Comparison of ENCODE assay signal across 8 cellular contexts in the genomic region with DNA sequence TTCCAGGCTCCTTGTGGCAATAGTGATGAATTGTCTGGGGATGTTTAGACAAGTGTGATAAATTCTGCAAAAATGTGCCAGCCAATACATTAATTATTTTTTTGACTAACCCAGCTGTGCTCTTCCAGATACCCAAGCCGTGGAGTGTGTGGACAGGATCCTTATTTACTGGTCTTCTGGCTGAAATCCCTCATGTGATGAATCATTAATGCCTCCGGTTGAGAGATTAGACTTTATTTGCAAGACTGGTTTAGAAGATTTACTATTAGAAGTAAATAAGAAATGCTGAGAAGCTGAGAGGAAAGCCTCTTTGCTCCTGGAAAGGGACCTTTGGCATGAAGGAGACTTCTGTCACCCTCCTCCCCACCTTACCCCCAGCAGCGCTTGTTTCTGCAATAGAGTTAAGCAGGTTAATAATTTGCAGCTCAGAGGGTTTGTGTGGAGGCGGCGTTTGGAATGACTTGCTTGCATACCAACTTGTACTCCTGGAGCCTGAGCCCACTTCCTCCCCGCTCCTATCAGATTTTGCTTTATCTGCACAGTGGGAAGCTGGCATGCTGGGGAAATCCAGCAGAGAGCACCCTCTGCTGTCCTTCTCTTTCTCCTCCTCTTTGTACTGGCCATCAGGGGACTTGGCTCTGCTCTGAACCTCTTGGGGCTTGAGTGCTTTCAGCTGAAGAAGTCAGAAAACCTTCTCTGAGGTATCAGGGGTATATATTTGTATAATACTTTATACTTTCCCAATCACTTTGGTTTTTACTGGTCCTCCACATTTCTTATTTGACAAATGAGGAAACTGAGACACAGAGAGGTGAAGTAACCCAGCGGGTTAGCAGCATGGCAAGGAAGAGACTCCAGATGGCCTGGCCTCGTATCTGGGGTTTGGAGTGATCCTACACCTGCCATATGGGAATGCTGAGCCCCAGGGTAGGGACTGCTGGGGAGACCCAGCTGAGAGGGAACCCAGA. TPM values are rescaled to one million over a fixed set of nuclear protein-coding genes. Genes with fewer than 3 reads are reported as not detected.
DNase-seq lines count a peak whose midpoint lies in the region; ATAC-seq and TF ChIP-seq lines count a peak whose summit lies in the region.

No MANE protein-coding gene starts in this region.

- intact Hi-C loops in right cardiac atrium (cut with DNase I) = loop anchor here in 1 of 4 donors (5.0 kb wide), 1 partner anchor 34 kb away; no protein-coding TSS in a partner anchor
- intact Hi-C loops in gastrocnemius medialis (cut with DNase I; ENCODE audit: low total_unique reads) = loop anchor here (1.0 kb wide), 3 partner anchors 47 to 247 kb away; no protein-coding TSS in a partner anchor
- intact Hi-C loops in CD14-positive monocyte (cut with micrococcal nuclease) = no loop called here

- ATAC-seq in right cardiac atrium = peak; percentile 69 to 79
- ATAC-seq in gastrocnemius medialis = peak; percentile 91 to 93
- ATAC-seq in HG02884 (IDR thresholded peaks at IDR 0.05; ENCODE audit: unreplicated experiment) = no peak

- H3K9me3 Mint-ChIP-seq in CD14-positive monocyte = no peaks in the 10 kb centered on the region

- TF ChIP-seq CTCF in LNCAP (IDR thresholded peaks at IDR 0.05) (peak; percentile 37; the same call in 1 of the 2 replicates), WI38 (IDR thresholded peaks at IDR 0.05; ENCODE audit: low read depth, low read length) (peak; percentile 44; the same call in 1 of the 2 replicates), gastrocnemius medialis (IDR thresholded peaks at IDR 0.05 in 4 of 5, conservative IDR thresholded peaks at IDR 0.05 in 1 of 5) (peak; percentile 48 to 68 (median 64)), CD14-positive monocyte (IDR thresholded peaks at IDR 0.05) (no peak)

- TF ChIP-seq POLR2A in gastrocnemius medialis (IDR thresholded peaks at IDR 0.05) = no peak

- DNase-seq in EL (peak; percentile 89), right cardiac atrium (no peak), gastrocnemius medialis (peak; percentile 27 to 38), CD14-positive monocyte (ENCODE audit: low spot score) (no peak)
- no peak for DNase-seq in stimulated activated CD4-positive, alpha-beta T cell treated with anti-CD3 and anti-CD28 coated beads, Interleukin-4, amount 100 ng/mL, for 24 hours

- H3K27ac ChIP-seq in right cardiac atrium (ENCODE audit: low read length) = no peak overlapping the region
- no peak overlapping the region for H3K27ac ChIP-seq in gastrocnemius medialis

- H3K27ac Mint-ChIP-seq in CD14-positive monocyte = peak overlapping the region in 1 of 7 donors; percentile 24

- H3K9me3 ChIP-seq in right cardiac atrium (ENCODE audit: control insufficient read depth, low read length) = no peaks in the 10 kb centered on the region
- no peaks in the 10 kb centered on the region for H3K9me3 ChIP-seq in gastrocnemius medialis

- H3K27me3 Mint-ChIP-seq in CD14-positive monocyte (ENCODE audit: low read depth in 3 of 3) = peaks cover 0 to 2% (median 0%) of the 10 kb centered on the region in 3 donors

- in situ Hi-C loops in gastrocnemius medialis (cut with MboI; ENCODE audit: low sequenced_read_pairs in 4 of 4) = loop anchor here (10.0 to 25.0 kb wide), 2 partner anchors 204 to 247 kb away; no protein-coding TSS in a partner anchor

- H3K4me3 ChIP-seq in WI38 (ENCODE audit: low read depth, low read length) (no peak overlapping the region), right cardiac atrium (ENCODE audit: low read length) (no peak overlapping the region), gastrocnemius medialis (peak overlapping the region in 3 of 4 donors; percentile 10 to 32 (median 29))

- H3K36me3 Mint-ChIP-seq in CD14-positive monocyte = no peaks in the 10 kb centered on the region

- no peaks in the 10 kb centered on the region for H3K27me3 ChIP-seq in right cardiac atrium (ENCODE audit: control insufficient read depth, insufficient read depth)
- H3K27me3 ChIP-seq in gastrocnemius medialis = no peaks in the 10 kb centered on the region

- H3K4me1 ChIP-seq in right cardiac atrium (ENCODE audit: control insufficient read depth, insufficient read depth, low read length) = peaks cover 4% of the 10 kb centered on the region
- peaks cover 7 to 10% of the 10 kb centered on the region in 2 donors for H3K4me1 ChIP-seq in gastrocnemius medialis

- H3K36me3 ChIP-seq in gastrocnemius medialis = no peaks in the 10 kb centered on the region

- WGBS in right cardiac atrium = 40% methylated on average over 8 of the region's 8 CpGs

- H3K4me3 Mint-ChIP-seq in CD14-positive monocyte = no peak overlapping the region

- H3K4me1 Mint-ChIP-seq in CD14-positive monocyte = no peaks in the 10 kb centered on the region

RNA-seq across cellular contexts. Expression of gene SLC3A1, which starts 16.3 kb away (rescaled TPM):
- under 1 TPM in 1 of 4 donors, not detected in 3; 0.11 TPM for total RNA-seq in right cardiac atrium
- polyA plus RNA-seq in right cardiac atrium = 0.18 TPM
- under 1 TPM in 1 of 4 donors, not detected in 3; 0.44 TPM for total RNA-seq in gastrocnemius medialis
- not detected for polyA plus RNA-seq in CD14-positive monocyte

Comparison
In these comparisons a context has a peak if more than half of its experiments do, and no peak if none do; other contexts are left out.
1. DNase-seq: peak in EL (single experiment) and gastrocnemius medialis (2 of 2); none in right cardiac atrium (0 of 3), CD14-positive monocyte (single experiment) and stimulated activated CD4-positive, alpha-beta T cell treated with anti-CD3 and anti-CD28 coated beads, Interleukin-4, amount 100 ng/mL, for 24 hours (single experiment).
2. H3K4me3 ChIP-seq: peak in gastrocnemius medialis (3 of 4); none in WI38 (single experiment) and right cardiac atrium (single experiment).